8 cellular contexts compared by ENCODE assay signal in genomic region chr15:90529008-90529368, GRCh38. TPM values are rescaled to one million over a fixed set of nuclear protein-coding genes. Genes with fewer than 3 reads are reported as not detected.
DNase-seq lines count a peak whose midpoint lies in the region; ATAC-seq and TF ChIP-seq lines count a peak whose summit lies in the region.

No MANE protein-coding gene starts in this region.

- no peak for TF ChIP-seq CTCF in GM12875 (IDR thresholded peaks at IDR 0.05; ENCODE audit: borderline replicate concordance, insufficient read depth, low read depth, low read length)
- TF ChIP-seq CTCF in fibroblast of lung (conservative IDR thresholded peaks at IDR 0.05 in 1 of 2, IDR thresholded peaks at IDR 0.05 in 1 of 2; ENCODE audit: low read depth in 1 of 2, low read length in 2 of 2): no peak
- no peak for TF ChIP-seq CTCF in retinal pigment epithelial cell (conservative IDR thresholded peaks at IDR 0.05; ENCODE audit: low read depth, low read length)

- no peak for TF ChIP-seq POLR2A in GM18505 (IDR thresholded peaks at IDR 0.05; ENCODE audit: borderline replicate concordance, extremely low read depth, insufficient read depth, insufficient read length)

- H4K20me1 ChIP-seq in fibroblast of lung (ENCODE audit: control insufficient read depth, extremely low read depth, insufficient read depth, low read length): no peaks in the 10 kb centered on the region

- no peaks in the 10 kb centered on the region for H3K9me3 ChIP-seq in SK-N-MC (ENCODE audit: low read depth, low read length)
- H3K9me3 ChIP-seq in fibroblast of lung (ENCODE audit: control insufficient read depth, insufficient read depth, low read depth, low read length): no peaks in the 10 kb centered on the region

- no peak for DNase-seq in SK-N-MC (ENCODE audit: low read depth, low spot score)
- no peak for DNase-seq in fibroblast of lung (ENCODE audit: low read depth in 2 of 2)
- DNase-seq in retinal pigment epithelial cell (ENCODE audit: low read depth): no peak
- DNase-seq in SIG-M5 (lab: John Stamatoyannopoulos, UW): no peak
- DNase-seq in NCI-H82 (lab: John Stamatoyannopoulos, UW): no peak
- DNase-seq in HEK293T (ENCODE audit: extremely low spot score): no peak

- peaks cover 4% of the 10 kb centered on the region for H3K4me1 ChIP-seq in fibroblast of lung (ENCODE audit: control insufficient read depth, extremely low read depth, insufficient read depth, low read length)

- peaks cover 29% of the 10 kb centered on the region for H3K79me2 ChIP-seq in fibroblast of lung (ENCODE audit: control insufficient read depth, insufficient read depth, low read length)

- no peak for ATAC-seq in GM18505 (IDR thresholded peaks at IDR 0.05; ENCODE audit: unreplicated experiment)

- H3K36me3 ChIP-seq in SK-N-MC (ENCODE audit: insufficient read depth, low read length): no peaks in the 10 kb centered on the region
- H3K36me3 ChIP-seq in fibroblast of lung (ENCODE audit: control insufficient read depth, insufficient read depth, low read length): no peaks in the 10 kb centered on the region

- H3K27ac ChIP-seq in SK-N-MC (no peak overlapping the region), fibroblast of lung (ENCODE audit: insufficient read depth, low read length) (no peak overlapping the region)

- CTCF ChIA-PET in HEK293T (lab: Yijun Ruan, JAX): interaction anchor here (0.7 kb wide), 1 partner anchor 9 kb away, joined by 4 read pairs; no protein-coding TSS in a partner anchor

- POLR2A ChIA-PET in HEK293T (lab: Yijun Ruan, JAX): interaction anchor here (0.6 to 1.0 kb wide), 5 partner anchors 9 to 41 kb away, joined by 3 to 5 read pairs (median 4); no protein-coding TSS in a partner anchor

- H3K9ac ChIP-seq in SK-N-MC (ENCODE audit: insufficient read length): peak overlapping the region; percentile 77
- H3K9ac ChIP-seq in fibroblast of lung (ENCODE audit: insufficient read depth, low read length): peak overlapping the region; percentile 84

- peak overlapping the region; percentile 90 for H3K4me3 ChIP-seq in GM12875 (ENCODE audit: low read depth, low read length)
- H3K4me3 ChIP-seq in SK-N-MC: peak overlapping the region; percentile 96
- H3K4me3 ChIP-seq in fibroblast of lung (replicated peaks in 1 of 4; ENCODE audit: control extremely low read depth in 1 of 4, insufficient read depth in 1 of 4, low read depth in 3 of 4, low read length in 4 of 4): peak overlapping the region in 1 of 4 experiments; percentile 92
- H3K4me3 ChIP-seq in retinal pigment epithelial cell (ENCODE audit: low read length): peak overlapping the region; percentile 57

- H3K4me2 ChIP-seq in fibroblast of lung (ENCODE audit: extremely low read depth, insufficient read depth, low read length): peak overlapping the region; percentile 62

- H2AFZ ChIP-seq in fibroblast of lung (ENCODE audit: low read length): peak overlapping the region; percentile 73

- H3K27me3 ChIP-seq in fibroblast of lung (ENCODE audit: control insufficient read depth, insufficient read depth, low read length): no peaks in the 10 kb centered on the region

TF ChIP-seq in HEK293T, 16 proteins besides CTCF, POLR2A, EP300 and RAD21:
- TF ChIP-seq TARDBP (IDR thresholded peaks at IDR 0.05): no peak
- TF ChIP-seq FOXA1 (IDR thresholded peaks at IDR 0.05): no peak
- no peak for TF ChIP-seq NFRKB (IDR thresholded peaks at IDR 0.05)
- no peak for TF ChIP-seq L3MBTL2 (conservative IDR thresholded peaks at IDR 0.05)

RNA-seq across cellular contexts. Expression of gene CRTC3, which starts 0.7 kb away (rescaled TPM):
- 12.3 and 18.3 TPM in 2 replicates for total RNA-seq in fibroblast of lung
- 18.9 and 23.4 TPM in 2 replicates for polyA plus RNA-seq in fibroblast of lung
- 13.7 and 21.2 TPM in 2 replicates for polyA plus RNA-seq in fibroblast of lung (2012)
- 31.0 and 36.9 TPM in 2 replicates for polyA minus RNA-seq in fibroblast of lung (ENCODE audit: low replicate concordance)
